In genomic region chr6:131840936-131841583, GRCh38 we compare ENCODE assay signal across 19 cellular contexts. TPM values are rescaled to one million over a fixed set of nuclear protein-coding genes. Genes with fewer than 3 reads are reported as not detected.
DNase-seq lines count a peak whose midpoint lies in the region; ATAC-seq, FAIRE-seq and TF ChIP-seq lines count a peak whose summit lies in the region.
"Had no signal": no experiment of that assay in that cellular context is flagged by ENCODE, and none has a peak within 500 bp of the region (broad histone marks: within the 10 kb centered on the region; RNA-seq: fewer than 3 reads in every experiment).

No MANE protein-coding gene starts in this region.

- H3K9me2 ChIP-seq in GM23338 (ENCODE audit: insufficient read depth), result no peaks in the 10 kb centered on the region; the same call in 1 of the 2 replicates

- H3K27me3 ChIP-seq in GM23338 (ENCODE audit: insufficient read depth) (no peaks in the 10 kb centered on the region), endocrine pancreas (ENCODE audit: control insufficient read depth, insufficient read depth, low read length) (no peaks in the 10 kb centered on the region), HepG2 (ENCODE audit: control insufficient read depth in 1 of 2, insufficient read depth in 2 of 2, low read length in 2 of 2) (no peaks in the 10 kb centered on the region; a peak in 1 of 5 replicates), parathyroid adenoma (ENCODE audit: control insufficient read depth, insufficient read depth, low read length) (no peaks in the 10 kb centered on the region)
- H3K27me3 ChIP-seq: BLaER1, SJSA1 had no signal

- no peaks in the 10 kb centered on the region for H3K36me3 Mint-ChIP-seq in GM23338 (ENCODE audit: low read depth)
- H3K36me3 Mint-ChIP-seq: CD4-positive, alpha-beta memory T cell had no signal

- POLR2A ChIA-PET in HepG2 (lab: Yijun Ruan, JAX), result interaction anchor here (0.9 to 1.0 kb wide), 2 partner anchors 11 to 110 kb away, joined by 3 read pairs; partner anchors contain the start of gene CCN2

- TF ChIP-seq EP300 in HepG2 (IDR thresholded peaks at IDR 0.05; ENCODE audit: low read depth in 2 of 2, low read length in 2 of 2) (no peak), HepG2 (CRISPR knock-in tag; IDR thresholded peaks at IDR 0.05; ENCODE audit: borderline replicate concordance) (no peak)

- H3K27ac ChIP-seq in GM23338 (ENCODE audit: low read depth) (no peak overlapping the region), HepG2 (ENCODE audit: extremely low read length, insufficient read depth, low read length) (peak overlapping the region; percentile 28), parathyroid adenoma (no peak overlapping the region)
- H3K27ac ChIP-seq: A549, BLaER1, PC-9, SJSA1 had no signal

- H4K20me1 ChIP-seq in GM23338 (replicated peaks; ENCODE audit: insufficient read depth) (no peaks in the 10 kb centered on the region), HepG2 (ENCODE audit: insufficient read depth, low read length) (0 out of 2 replicates have a peak, but pooled peaks cover 4% of the 10 kb centered on the region)
- H4K20me1 ChIP-seq: BLaER1 had no signal

- H3K4me1 ChIP-seq in GM23338 (ENCODE audit: insufficient read depth) (peaks cover 7% of the 10 kb centered on the region; the same call in 1 of the 2 replicates), endocrine pancreas (ENCODE audit: control insufficient read depth, insufficient read depth, low read length) (peaks cover 16% of the 10 kb centered on the region), HepG2 (ENCODE audit: insufficient read depth, low read length) (peaks cover 93% of the 10 kb centered on the region), parathyroid adenoma (peaks cover 17% of the 10 kb centered on the region)
- H3K4me1 ChIP-seq: SJSA1 had no signal

- CTCF ChIA-PET in HepG2 (lab: Yijun Ruan, JAX; ENCODE audit: low intra/inter-chr PET ratio, low total read pairs), result no interaction called here

- TF ChIP-seq POLR2A in HepG2 (IDR thresholded peaks at IDR 0.05; ENCODE audit: insufficient read depth in 1 of 2, low read depth in 2 of 2, low read length in 2 of 2), result no peak

- 53% methylated on average over 5 of the region's 5 CpGs for WGBS in HepG2 (ENCODE audit: low lambda C conversion rate)

- H2AFZ ChIP-seq in GM23338, result no peak overlapping the region
- no peak overlapping the region for H2AFZ ChIP-seq in HepG2 (ENCODE audit: low read length)
- H2AFZ ChIP-seq in parathyroid adenoma, result no peak overlapping the region
- H2AFZ ChIP-seq: PC-9 had no signal

- H3K9ac ChIP-seq in endocrine pancreas (ENCODE audit: control insufficient read depth, insufficient read depth, low read length), result no peak overlapping the region
- no peak overlapping the region for H3K9ac ChIP-seq in HepG2 (ENCODE audit: insufficient read depth, low read depth, low read length)
- H3K9ac ChIP-seq in parathyroid adenoma, result no peak overlapping the region
- H3K9ac ChIP-seq: BLaER1 had no signal

- DNase-seq in GM23338 (ENCODE audit: low spot score) (no peak), HepG2 (ENCODE audit: low spot score) (peak; percentile 27), DMS 273 (lab: John Stamatoyannopoulos, UW; ENCODE audit: unreplicated experiment) (no peak), activated gamma-delta T cell treated with Interleukin-2 at 50 U/mL for 16 hours (no peak), islet precursor cell (no peak)
- DNase-seq: Calu3; CD4-positive, alpha-beta memory T cell; NCI-H1105 treated with DMSO at 0.1 percent for 48 hours; NCI-H1694 treated with DMSO at 0.1 percent for 48 hours; NCI-H345; NCI-H524 treated with DMSO at 0.1 percent for 48 hours; PC-9 had no signal

- H3K79me2 ChIP-seq in GM23338 (replicated peaks; ENCODE audit: insufficient read depth), result peaks cover 7% of the 10 kb centered on the region; the same call in 1 of the 2 replicates
- H3K79me2 ChIP-seq in HepG2 (ENCODE audit: insufficient read depth, low read length), result peaks cover 69% of the 10 kb centered on the region
- peaks cover 31% of the 10 kb centered on the region for H3K79me2 ChIP-seq in parathyroid adenoma

- H3K4me3 ChIP-seq in GM23338, result no peak overlapping the region
- peak overlapping the region; percentile 33 for H3K4me3 ChIP-seq in endocrine pancreas (ENCODE audit: control insufficient read depth, insufficient read depth, low read length)
- H3K4me3 ChIP-seq in HepG2 (replicated peaks in 1 of 3; ENCODE audit: insufficient read depth in 1 of 3, low read depth in 2 of 3, low read length in 3 of 3), result no peak overlapping the region
- no peak overlapping the region for H3K4me3 ChIP-seq in parathyroid adenoma (ENCODE audit: low read depth, low read length)
- H3K4me3 ChIP-seq: A549, BLaER1, PC-9, SJSA1 had no signal

- no peak for TF ChIP-seq RAD21 in HepG2 (CRISPR knock-in tag; IDR thresholded peaks at IDR 0.05)

- no peaks in the 10 kb centered on the region for H3F3A ChIP-seq in GM23338 (replicated peaks; ENCODE audit: low read depth)

- 0 out of 2 replicates have a peak overlapping the region, but pooled peaks have one; percentile 25 for H3K27ac Mint-ChIP-seq in GM23338
- H3K27ac Mint-ChIP-seq: CD4-positive, alpha-beta memory T cell had no signal

- no peaks in the 10 kb centered on the region for H3K9me3 ChIP-seq in endocrine pancreas (ENCODE audit: control insufficient read depth, low read length)
- no peaks in the 10 kb centered on the region for H3K9me3 ChIP-seq in HepG2 (ENCODE audit: low read length)
- H3K9me3 ChIP-seq in parathyroid adenoma (ENCODE audit: control insufficient read depth, low read length), result no peaks in the 10 kb centered on the region
- H3K9me3 ChIP-seq: A549, BLaER1, SJSA1 had no signal

- in situ Hi-C loops in HepG2 (cut with HindIII; ENCODE audit: extremely low pct_ligation_motif_present, low pct_unique_long_range_greater_than_20kb), result no loop called here

- peaks cover 14% of the 10 kb centered on the region for H3K4me1 Mint-ChIP-seq in GM23338
- H3K4me1 Mint-ChIP-seq: CD4-positive, alpha-beta memory T cell had no signal

- BruUV-seq in HepG2 (replicated peaks; lab: Mats Ljungman, UMichigan), result no TSS peak

- H3K36me3 ChIP-seq in GM23338 (ENCODE audit: insufficient read depth) (no peaks in the 10 kb centered on the region), endocrine pancreas (ENCODE audit: control insufficient read depth, insufficient read depth, low read length) (no peaks in the 10 kb centered on the region), HepG2 (replicated peaks in 1 of 2; ENCODE audit: control insufficient read depth in 1 of 2, insufficient read depth in 2 of 2, low read length in 2 of 2) (no peaks in the 10 kb centered on the region; a peak in 1 of 5 replicates), parathyroid adenoma (ENCODE audit: control insufficient read depth, insufficient read depth, low read length) (no peaks in the 10 kb centered on the region)
- H3K36me3 ChIP-seq: BLaER1, SJSA1 had no signal

- TF ChIP-seq CTCF in GM23338 (conservative IDR thresholded peaks at IDR 0.05; ENCODE audit: low read depth in 2 of 2) (no peak), HepG2 (CRISPR knock-in tag; IDR thresholded peaks at IDR 0.05) (no peak), parathyroid adenoma (IDR thresholded peaks at IDR 0.05) (no peak)

- peaks cover 2% of the 10 kb centered on the region for H3K27me3 Mint-ChIP-seq in GM23338 (ENCODE audit: insufficient read depth, low read depth, poor library complexity)

- H3K4me2 ChIP-seq in GM23338 (no peak overlapping the region), HepG2 (ENCODE audit: low read depth, low read length) (no peak overlapping the region), parathyroid adenoma (ENCODE audit: low read length) (peak overlapping the region; percentile 28)
- H3K4me2 ChIP-seq: A549, BLaER1, PC-9 had no signal

- intact Hi-C loops in HepG2 (cut with micrococcal nuclease; ENCODE audit: unreplicated experiment), result no loop called here

- ATAC-seq in GM23338 (no peak), HepG2 (no peak), GM18907 (IDR thresholded peaks at IDR 0.05; ENCODE audit: unreplicated experiment) (no peak)
- ATAC-seq: A549 had no signal

- FAIRE-seq in HepG2 (lab: Jason Lieb, UNC), result no peak
- FAIRE-seq: A549, GM12892 had no signal

- no peaks in the 10 kb centered on the region for H3K9me3 Mint-ChIP-seq in GM23338
- H3K9me3 Mint-ChIP-seq: CD4-positive, alpha-beta memory T cell had no signal

- no peak overlapping the region for H3K4me3 Mint-ChIP-seq in GM23338
- H3K4me3 Mint-ChIP-seq: CD4-positive, alpha-beta memory T cell had no signal

TF ChIP-seq in GM23338, 12 proteins besides CTCF, POLR2A, EP300 and RAD21 (continues in another document):
- no peak for TF ChIP-seq CREB1 (CRISPR knock-in tag; IDR thresholded peaks at IDR 0.05; ENCODE audit: low read depth)
- TF ChIP-seq ZNF114 (CRISPR knock-in tag; IDR thresholded peaks at IDR 0.05), result no peak
- TF ChIP-seq STAT1 (IDR thresholded peaks at IDR 0.05; ENCODE audit: unreplicated experiment), result no peak

TF ChIP-seq in HepG2, 621 proteins besides CTCF, POLR2A, EP300 and RAD21 (continues in another document):
- TF ChIP-seq NCOA2 (CRISPR knock-in tag; IDR thresholded peaks at IDR 0.05) (0 out of 2 replicates have a peak, but pooled peaks have one; percentile 9), ZNF558 (CRISPR knock-in tag; IDR thresholded peaks at IDR 0.05; ENCODE audit: borderline replicate concordance) (0 out of 2 replicates have a peak, but pooled peaks have one; percentile 44)

RNA-seq across cellular contexts. Expression of gene ENPP1, which starts 33.2 kb away (rescaled TPM):
- total RNA-seq in GM23338 (2014; rRNA removed; shearing (Covaris generic)), result 42.6 and 46.9 TPM in 2 replicates
- polyA plus RNA-seq in GM23338 (2016; fragmentation: Nextera tagmentation; extraction: Ambion mirVana) (14.5 and 17.3 TPM in 2 replicates), HepG2 (2011; rRNA removed) (108 and 160 TPM in 2 replicates)
- 45.8 and 56.5 TPM in 2 replicates for total RNA-seq in HepG2 (2016; rRNA removed; fragmentation: Illumina TruSeq; extraction: Trizol)
- total RNA-seq in HepG2 (2016; cell fraction: cytosol; rRNA removed; fragmentation: Illumina TruSeq; extraction: Trizol; ENCODE audit: low read depth), result 10.1 and 11.5 TPM in 2 replicates
- 42.4 and 56.4 TPM in 2 replicates for total RNA-seq in HepG2 (2016; cell fraction: insoluble cytoplasmic fraction; rRNA removed; fragmentation: Illumina TruSeq; extraction: Trizol)
- 25.5 and 30.0 TPM in 2 replicates for total RNA-seq in HepG2 (2016; cell fraction: membrane; rRNA removed; fragmentation: Illumina TruSeq; extraction: Trizol)
- 64.8 and 75.0 TPM in 2 replicates for total RNA-seq in HepG2 (2016; cell fraction: nucleus; rRNA removed; fragmentation: Illumina TruSeq; extraction: Trizol)
- 44.8 and 69.4 TPM in 2 replicates for polyA plus RNA-seq in HepG2 (2011; cell fraction: cytosol; rRNA removed)
- polyA plus RNA-seq in HepG2 (2011; cell fraction: nucleus; rRNA removed), result 68.4 and 74.0 TPM in 2 replicates
- 78.0 and 114 TPM in 2 replicates for polyA plus RNA-seq in HepG2 (2012)
- polyA plus RNA-seq in HepG2 (2016; cell fraction: cytosol; fragmentation: Illumina TruSeq; extraction: Trizol; ENCODE audit: low read depth), result 4.9 and 5.0 TPM in 2 replicates
- 31.1 and 31.2 TPM in 2 replicates for polyA plus RNA-seq in HepG2 (2016; cell fraction: insoluble cytoplasmic fraction; fragmentation: Illumina TruSeq; extraction: Trizol; ENCODE audit: low read depth)
- 16.0 and 17.5 TPM in 2 replicates for polyA plus RNA-seq in HepG2 (2016; cell fraction: membrane; fragmentation: Illumina TruSeq; extraction: Trizol; ENCODE audit: low read depth)
- 60.5 and 63.3 TPM in 2 replicates for polyA plus RNA-seq in HepG2 (2016; cell fraction: nucleus; fragmentation: Illumina TruSeq; extraction: Trizol; ENCODE audit: insufficient read depth, low read depth)
- 0.54 and 87.5 TPM in 2 replicates for polyA minus RNA-seq in HepG2 (2011; rRNA and poly(A)+ RNA removed; ENCODE audit: low replicate concordance)
- 133 and 175 TPM in 2 replicates for polyA minus RNA-seq in HepG2 (2011; cell fraction: cytosol; rRNA and poly(A)+ RNA removed)
- polyA minus RNA-seq in HepG2 (2011; cell fraction: nucleus; rRNA and poly(A)+ RNA removed), result 269 and 305 TPM in 2 replicates
